In genomic region chr12:103043531-103044445, GRCh38 we compare ENCODE assay signal across 18 cellular contexts.
DNase-seq lines count a peak whose midpoint lies in the region; ATAC-seq and TF ChIP-seq lines count a peak whose summit lies in the region.
"Had no signal": no experiment of that assay in that cellular context is flagged by ENCODE, and none has a peak within 500 bp of the region (broad histone marks: within the 10 kb centered on the region; RNA-seq: fewer than 3 reads in every experiment).

No MANE protein-coding gene starts in this region.

- H3K27me3 Mint-ChIP-seq in brain = no peaks in the 10 kb centered on the region

- peaks cover 0 to 1% (median 0%) of the 10 kb centered on the region in 5 experiments for H3K9me3 Mint-ChIP-seq in brain

- no peak overlapping the region for H3K27ac ChIP-seq in HUES6 (ENCODE audit: low read depth, low read length)
- H3K27ac ChIP-seq: Peyer's patch had no signal

- peak overlapping the region; percentile 17 to 92 (median 68) for H3K27ac Mint-ChIP-seq in brain

- no peaks in the 10 kb centered on the region for H3K36me3 Mint-ChIP-seq in brain
- H3K36me3 Mint-ChIP-seq: CD8-positive, alpha-beta memory T cell had no signal

- no peaks in the 10 kb centered on the region; the same call in 1 of the 2 replicates for H3K4me1 ChIP-seq in HUES6 (ENCODE audit: control insufficient read depth, insufficient read depth, low read length)
- H3K4me1 ChIP-seq: Peyer's patch had no signal

- H3K36me3 ChIP-seq in HUES6 (ENCODE audit: control insufficient read depth, insufficient read depth, low read length) = no peaks in the 10 kb centered on the region
- H3K36me3 ChIP-seq: Peyer's patch had no signal

- H3K9ac ChIP-seq in HUES6 (ENCODE audit: low read length) = no peak overlapping the region

- peaks cover 21% of the 10 kb centered on the region for H3K4me1 Mint-ChIP-seq in brain
- H3K4me1 Mint-ChIP-seq: CD8-positive, alpha-beta memory T cell had no signal

- TF ChIP-seq CTCF in brain (conservative IDR thresholded peaks at IDR 0.05) = no peak

- DNase-seq in iPS-NIHi11 (ENCODE audit: low spot score) (peak; percentile 46), retina (peak; percentile 43)
- DNase-seq: CD8-positive, alpha-beta memory T cell; Karpas-422; MM.1S; NCI-H1105 treated with DMSO at 0.1 percent for 48 hours; NCI-H187; NCI-H2171; NCI-H446 treated with DMSO at 0.1 percent for 48 hours; NCI-H774; Peyer's patch; SHP77 had no signal

- ATAC-seq in HG02885 (IDR thresholded peaks at IDR 0.05; ENCODE audit: poor library complexity, unreplicated experiment) (no peak), HG03159 (IDR thresholded peaks at IDR 0.05; ENCODE audit: unreplicated experiment) (no peak), HG03045 (IDR thresholded peaks at IDR 0.05; ENCODE audit: unreplicated experiment) (no peak)
- ATAC-seq: SK-N-SH treated with all-trans-retinoic acid at 6 μM for 48 hours had no signal

- peak overlapping the region; percentile 37; the same call in 1 of the 2 replicates for H3K4me3 ChIP-seq in HUES6 (ENCODE audit: low read depth, low read length)
- H3K4me3 ChIP-seq: Peyer's patch had no signal

- H3K9me3 ChIP-seq in HUES6 (ENCODE audit: control insufficient read depth, insufficient read depth, low read depth, low read length) = no peaks in the 10 kb centered on the region
- H3K9me3 ChIP-seq: Peyer's patch had no signal

- no peaks in the 10 kb centered on the region for H3K27me3 ChIP-seq in HUES6 (ENCODE audit: control insufficient read depth, insufficient read depth, low read length)
- H3K27me3 ChIP-seq: Peyer's patch had no signal

- H3K4me3 Mint-ChIP-seq in brain = peak overlapping the region in 4 of 5 experiments; percentile 45 to 77 (median 64)
- H3K4me3 Mint-ChIP-seq: CD8-positive, alpha-beta memory T cell had no signal
